In the genomic region with DNA sequence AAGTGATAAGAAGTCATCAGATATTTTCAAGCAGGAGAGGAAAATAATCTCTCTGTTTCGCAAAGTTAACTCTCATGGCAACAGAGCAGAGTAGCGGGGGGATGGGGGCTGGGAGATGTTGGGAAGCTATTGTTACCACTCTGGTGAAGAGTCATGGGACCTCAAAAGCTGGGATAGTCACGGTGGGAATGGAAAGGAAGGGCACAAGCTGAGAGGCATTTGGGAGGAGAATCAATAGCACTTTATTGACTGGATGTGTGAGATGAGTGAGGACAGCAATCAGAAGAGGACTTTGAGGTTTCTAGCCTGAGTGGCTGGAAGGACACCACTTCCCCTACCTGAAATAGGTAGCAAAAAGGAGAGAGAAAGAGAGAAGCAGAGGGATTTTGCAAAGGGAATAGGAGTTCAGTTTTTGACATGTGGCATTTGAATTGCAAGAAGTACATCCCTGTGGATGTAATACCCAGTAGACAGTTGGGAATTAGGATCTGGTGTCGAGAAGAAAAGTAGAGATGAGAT, we compare ENCODE assay signal across 8 cellular contexts. TPM values are rescaled to one million over a fixed set of nuclear protein-coding genes. Genes with fewer than 3 reads are reported as not detected.
DNase-seq lines count a peak whose midpoint lies in the region; ATAC-seq and TF ChIP-seq lines count a peak whose summit lies in the region.

No MANE protein-coding gene starts in this region.

- H3K4me1 ChIP-seq in HCT116 (ENCODE audit: control insufficient read depth in 1 of 2, insufficient read depth in 2 of 2, low read length in 2 of 2), result peaks cover 68 to 78% of the 10 kb centered on the region in 2 experiments
- peaks cover 43% of the 10 kb centered on the region for H3K4me1 ChIP-seq in adipocyte (ENCODE audit: control insufficient read depth, insufficient read depth, low read length)
- peaks cover 17 to 61% (median 51%) of the 10 kb centered on the region in 5 donors for H3K4me1 ChIP-seq in subcutaneous abdominal adipose tissue (ENCODE audit: control insufficient read depth in 5 of 5, insufficient read depth in 5 of 5, low read length in 5 of 5)

- no peak overlapping the region for H3K27ac Mint-ChIP-seq in T-helper 17 cell
- no peak overlapping the region for H3K27ac Mint-ChIP-seq in activated T-helper 1 cell treated with anti-CD3 and anti-CD28 coated beads, Interleukin-12 subunit alpha, Interleukin-12 subunit beta, Interleukin-2, Interleukin-4 antibody, amounts not matched to agents 30 ng/mL and 10 ng/mL and 1 ng/mL, durations not matched to agents 14 hours and 24 hours and 36 hours

- no peak for DNase-seq in HCT116 (ENCODE audit: low read depth, low spot score)
- DNase-seq in adipocyte (ENCODE audit: low read depth), result no peak
- peak; percentile 50 for DNase-seq in iPS-NIHi11 (ENCODE audit: low spot score)
- no peak for DNase-seq in T-helper 17 cell
- no peak for DNase-seq in stimulated activated CD4-positive, alpha-beta T cell treated with anti-CD3 and anti-CD28 coated beads, Interleukin-15, amount 100 ng/mL, for 24 hours
- DNase-seq in activated CD8-positive, alpha-beta memory T cell treated with anti-CD3 and anti-CD28 coated beads for 24 hours, result no peak
- DNase-seq in activated T-helper 1 cell treated with anti-CD3 and anti-CD28 coated beads, Interleukin-12 subunit alpha, Interleukin-12 subunit beta, Interleukin-2, Interleukin-4 antibody, amounts not matched to agents 30 ng/mL and 10 ng/mL and 1 ng/mL, durations not matched to agents 14 hours and 24 hours and 36 hours (ENCODE audit: low spot score), result no peak

- CTCF ChIA-PET in HCT116 (lab: Charles Lee), result interaction anchor here (1.3 to 1.5 kb wide), 2 partner anchors 31 to 529 kb away, joined by 3 to 12 read pairs; no protein-coding TSS in a partner anchor

- H3K36me3 ChIP-seq in HCT116 (ENCODE audit: control insufficient read depth in 1 of 2, insufficient read depth in 2 of 2, low read length in 2 of 2) (no peaks in the 10 kb centered on the region), adipocyte (ENCODE audit: control insufficient read depth, insufficient read depth, low read length, severe bottlenecking) (no peaks in the 10 kb centered on the region), subcutaneous abdominal adipose tissue (ENCODE audit: control insufficient read depth in 5 of 5, insufficient read depth in 5 of 5, low read length in 5 of 5) (no peaks in the 10 kb centered on the region)

- no peaks in the 10 kb centered on the region for H4K20me1 ChIP-seq in HCT116 (ENCODE audit: insufficient read depth)

- H3K4me3 ChIP-seq in HCT116 (replicated peaks in 1 of 2; ENCODE audit: low read depth in 1 of 2, low read length in 2 of 2), result peak overlapping the region; percentile 60 to 70
- H3K4me3 ChIP-seq in adipocyte (ENCODE audit: low read length), result peak overlapping the region; percentile 84
- peak overlapping the region; percentile 72 to 91 (median 83) for H3K4me3 ChIP-seq in subcutaneous abdominal adipose tissue (ENCODE audit: low read depth in 1 of 5, low read length in 5 of 5)

- intact Hi-C loops in HCT116 (cut with micrococcal nuclease), result no loop called here
- intact Hi-C loops in activated T-helper 1 cell treated with anti-CD3 and anti-CD28 coated beads, Interleukin-12 subunit alpha, Interleukin-12 subunit beta, Interleukin-2, Interleukin-4 antibody, amounts not matched to agents 30 ng/mL and 10 ng/mL and 1 ng/mL, durations not matched to agents 14 hours and 24 hours and 36 hours (cut with micrococcal nuclease), result loop anchor here (1.0 to 10.0 kb wide), 6 partner anchors 17 to 1321 kb away; partner anchors contain the start of genes ERLIN1 and FBXW4

- peak overlapping the region; percentile 79 for H3K4me2 ChIP-seq in HCT116 (ENCODE audit: low read length)

- H3K9me2 ChIP-seq in HCT116 (ENCODE audit: insufficient read depth), result no peaks in the 10 kb centered on the region

- H3K9me3 ChIP-seq in HCT116 (ENCODE audit: control insufficient read depth in 1 of 2, insufficient read depth in 1 of 2, low read depth in 1 of 2, low read length in 2 of 2) (no peaks in the 10 kb centered on the region), adipocyte (ENCODE audit: control insufficient read depth, low read length) (no peaks in the 10 kb centered on the region), subcutaneous abdominal adipose tissue (ENCODE audit: control insufficient read depth in 5 of 5, low read length in 5 of 5) (no peaks in the 10 kb centered on the region), T-helper 17 cell (ENCODE audit: control insufficient read depth, low read length, poor library complexity, severe bottlenecking) (no peaks in the 10 kb centered on the region)

- peak overlapping the region; percentile 84 for H3K9ac ChIP-seq in HCT116 (ENCODE audit: low read length)
- H3K9ac ChIP-seq in adipocyte (ENCODE audit: low read length), result peak overlapping the region; percentile 96
- peak overlapping the region; percentile 70 to 94 (median 84) for H3K9ac ChIP-seq in subcutaneous abdominal adipose tissue (ENCODE audit: low read length in 5 of 5)

- H3K27ac ChIP-seq in HCT116 (ENCODE audit: low read depth, low read length) (peak overlapping the region; percentile 99), subcutaneous abdominal adipose tissue (ENCODE audit: low read depth, low read length) (peak overlapping the region; percentile 97)

- H3K36me3 Mint-ChIP-seq in T-helper 17 cell (ENCODE audit: low read depth), result no peaks in the 10 kb centered on the region
- peaks cover 4% of the 10 kb centered on the region for H3K36me3 Mint-ChIP-seq in activated T-helper 1 cell treated with anti-CD3 and anti-CD28 coated beads, Interleukin-12 subunit alpha, Interleukin-12 subunit beta, Interleukin-2, Interleukin-4 antibody, amounts not matched to agents 30 ng/mL and 10 ng/mL and 1 ng/mL, durations not matched to agents 14 hours and 24 hours and 36 hours (ENCODE audit: low read depth)

- RAD21 ChIA-PET in HCT116 (lab: Charles Lee; ENCODE audit: low non-redundant PET in 1 of 2, low total read pairs in 2 of 2, uncharacterized antibody in 2 of 2, unreplicated experiment in 2 of 2), result interaction anchor here (1.6 to 1.9 kb wide), 2 partner anchors 27 to 28 kb away, joined by 6 to 14 read pairs; partner anchors contain the start of gene SCD (in 1 of the 2)

- peaks cover 14% of the 10 kb centered on the region for H3K4me1 Mint-ChIP-seq in T-helper 17 cell
- peaks cover 30% of the 10 kb centered on the region for H3K4me1 Mint-ChIP-seq in activated T-helper 1 cell treated with anti-CD3 and anti-CD28 coated beads, Interleukin-12 subunit alpha, Interleukin-12 subunit beta, Interleukin-2, Interleukin-4 antibody, amounts not matched to agents 30 ng/mL and 10 ng/mL and 1 ng/mL, durations not matched to agents 14 hours and 24 hours and 36 hours (ENCODE audit: low read depth)

- POLR2A ChIA-PET in HCT116 (lab: Charles Lee), result interaction anchor here (0.5 to 2.7 kb wide), 11 partner anchors 9 to 60 kb away, joined by 3 to 52 read pairs (median 6); partner anchors contain the start of gene SCD

- ATAC-seq in HCT116 (peak; percentile 2; the same call in 1 of the 2 replicates), T-helper 17 cell (no peak)

- no TSS peak for BruUV-seq in HCT116 (replicated peaks; lab: Mats Ljungman, UMichigan)

- no peak for TF ChIP-seq CTCF in HCT116 (IDR thresholded peaks at IDR 0.05 in 2 of 3, conservative IDR thresholded peaks at IDR 0.05 in 1 of 3; ENCODE audit: borderline replicate concordance in 1 of 3, insufficient read depth in 1 of 3, low read depth in 2 of 3, low read length in 2 of 3)

- H3K27me3 ChIP-seq in HCT116 (ENCODE audit: insufficient read depth, low read length) (no peaks in the 10 kb centered on the region), adipocyte (replicated peaks; ENCODE audit: control insufficient read depth, insufficient read depth, low read length) (no peaks in the 10 kb centered on the region), subcutaneous abdominal adipose tissue (ENCODE audit: control insufficient read depth in 5 of 5, insufficient read depth in 4 of 5, low read length in 5 of 5) (no peaks in the 10 kb centered on the region)

- H2AFZ ChIP-seq in HCT116 (ENCODE audit: low read depth, low read length, poor library complexity, severe bottlenecking), result no peak overlapping the region

- H3K4me3 Mint-ChIP-seq in T-helper 17 cell, result no peak overlapping the region
- no peak overlapping the region for H3K4me3 Mint-ChIP-seq in activated T-helper 1 cell treated with anti-CD3 and anti-CD28 coated beads, Interleukin-12 subunit alpha, Interleukin-12 subunit beta, Interleukin-2, Interleukin-4 antibody, amounts not matched to agents 30 ng/mL and 10 ng/mL and 1 ng/mL, durations not matched to agents 14 hours and 24 hours and 36 hours

- no peaks in the 10 kb centered on the region for H3K27me3 Mint-ChIP-seq in T-helper 17 cell
- H3K27me3 Mint-ChIP-seq in activated T-helper 1 cell treated with anti-CD3 and anti-CD28 coated beads, Interleukin-12 subunit alpha, Interleukin-12 subunit beta, Interleukin-2, Interleukin-4 antibody, amounts not matched to agents 30 ng/mL and 10 ng/mL and 1 ng/mL, durations not matched to agents 14 hours and 24 hours and 36 hours (ENCODE audit: insufficient read depth), result no peaks in the 10 kb centered on the region

- TF ChIP-seq POLR2A in HCT116 (IDR thresholded peaks at IDR 0.05; ENCODE audit: borderline replicate concordance, extremely low read depth, insufficient read depth, insufficient read length), result no peak

- no peak for TF ChIP-seq RAD21 in HCT116 (IDR thresholded peaks at IDR 0.05; ENCODE audit: low read depth)

- peaks cover 17% of the 10 kb centered on the region for H3K79me2 ChIP-seq in HCT116 (ENCODE audit: insufficient read depth, low read length)

- no peaks in the 10 kb centered on the region for H3K9me3 Mint-ChIP-seq in activated T-helper 1 cell treated with anti-CD3 and anti-CD28 coated beads, Interleukin-12 subunit alpha, Interleukin-12 subunit beta, Interleukin-2, Interleukin-4 antibody, amounts not matched to agents 30 ng/mL and 10 ng/mL and 1 ng/mL, durations not matched to agents 14 hours and 24 hours and 36 hours

TF ChIP-seq in HCT116, 20 proteins besides CTCF, POLR2A, EP300 and RAD21:
- TF ChIP-seq MAX (IDR thresholded peaks at IDR 0.05) (no peak), POLR2AphosphoS5 (IDR thresholded peaks at IDR 0.05; ENCODE audit: low read depth, low read length) (peak; percentile 53)
TF ChIP-seq in HCT116: peak in this region for 1.

RNA-seq across cellular contexts. Expression of gene SCD, which starts 27.2 kb away (rescaled TPM):
- total RNA-seq in HCT116 (2021; ENCODE audit: unreplicated experiment) (652 TPM), T-helper 17 cell (1 to 10 TPM in 1 of 2 donors, under 1 TPM in 1; 0.77 to 1.5 TPM)
- 312 and 348 TPM in 2 replicates for polyA plus RNA-seq in HCT116 (2012)
- total RNA-seq in activated T-helper 1 cell treated with anti-CD3 and anti-CD28 coated beads, Interleukin-12 subunit alpha, Interleukin-12 subunit beta, Interleukin-2, Interleukin-4 antibody, amounts not matched to agents 30 ng/mL and 10 ng/mL and 1 ng/mL, durations not matched to agents 14 hours and 24 hours and 36 hours, result 194 TPM in 2 replicates

RNA-seq across cellular contexts. Expression of gene PKD2L1, which starts 44.2 kb away (rescaled TPM):
- total RNA-seq in HCT116 (2021; ENCODE audit: unreplicated experiment) (0.17 TPM), T-helper 17 cell (under 1 TPM in 1 of 2 donors, not detected in 1; 0.80 TPM)
- polyA plus RNA-seq in HCT116 (2012), result 0.09 and 0.15 TPM in 2 replicates
- not detected in 2 replicates for total RNA-seq in activated T-helper 1 cell treated with anti-CD3 and anti-CD28 coated beads, Interleukin-12 subunit alpha, Interleukin-12 subunit beta, Interleukin-2, Interleukin-4 antibody, amounts not matched to agents 30 ng/mL and 10 ng/mL and 1 ng/mL, durations not matched to agents 14 hours and 24 hours and 36 hours

Comparison
In these comparisons a context has a peak if more than half of its experiments do, and no peak if none do; other contexts are left out.
1. RNA of gene SCD, which starts 27.2 kb away (total RNA-seq): 652 TPM in HCT116 (single experiment) and 194 TPM in activated T-helper 1 cell treated with anti-CD3 and anti-CD28 coated beads, Interleukin-12 subunit alpha, Interleukin-12 subunit beta, Interleukin-2, Interleukin-4 antibody, amounts not matched to agents 30 ng/mL and 10 ng/mL and 1 ng/mL, durations not matched to agents 14 hours and 24 hours and 36 hours; 0.77 to 1.5 TPM in T-helper 17 cell; every median in the first group is over 10 times any median in the second.
2. Peak in every context shown above with its lines, with median percentiles within 50 percentile points of each other: H3K4me3 ChIP-seq and H3K9ac ChIP-seq.